In genomic region chr1:206886831-206887230, GRCh38 we compare ENCODE assay signal across 33 cellular contexts. TPM values are rescaled to one million over a fixed set of nuclear protein-coding genes. Genes with fewer than 3 reads are reported as not detected.
"Had no signal": no experiment of that assay in that cellular context is flagged by ENCODE, and none has a peak within 500 bp of the region (broad histone marks: within the 10 kb centered on the region; RNA-seq: fewer than 3 reads in every experiment).

No MANE protein-coding gene starts in this region.

- H3K4me3 ChIP-seq: esophagus muscularis mucosa, gastroesophageal sphincter had no signal

- ATAC-seq: activated CD4-positive, alpha-beta T cell treated with anti-CD3 and anti-CD28 coated beads for 36 hours; activated T-cell treated with anti-CD3 and anti-CD28 coated beads, Interleukin-2, amount 50 U/mL, for 4 hours; activated T-helper 17 cell treated with anti-CD3 and anti-CD28 coated beads, Interleukin-2, amount 50 U/mL, for 72 hours; effector memory CD8-positive, alpha-beta T cell; foreskin keratinocyte; gastroesophageal sphincter had no signal

- H3K27ac ChIP-seq: brain microvascular endothelial cell, esophagus muscularis mucosa, gastroesophageal sphincter had no signal

- H3K4me3 Mint-ChIP-seq: activated CD4-positive, alpha-beta memory T cell treated with anti-CD3 and anti-CD28 coated beads for 36 hours; activated CD4-positive, alpha-beta T cell treated with anti-CD3 and anti-CD28 coated beads for 36 hours; activated CD4-positive, alpha-beta T cell treated with anti-CD3 and anti-CD28 coated beads, Interleukin-2, amount 10 ng/mL, durations not matched to agents 24 days and 14 days; activated naive CD8-positive, alpha-beta T cell; activated T-cell treated with anti-CD3 and anti-CD28 coated beads, Interleukin-2, amount 50 U/mL, for 4 hours; activated T-helper 17 cell treated with anti-CD3 and anti-CD28 coated beads, Interleukin-2, amount 50 U/mL, for 72 hours; central memory CD8-positive, alpha-beta T cell; effector memory CD8-positive, alpha-beta T cell had no signal

- H3K36me3 ChIP-seq: brain microvascular endothelial cell, esophagus muscularis mucosa, gastroesophageal sphincter had no signal

- H3K4me1 ChIP-seq: esophagus muscularis mucosa, gastroesophageal sphincter had no signal

- H3K9me3 Mint-ChIP-seq: activated CD4-positive, alpha-beta memory T cell treated with anti-CD3 and anti-CD28 coated beads for 36 hours; activated CD4-positive, alpha-beta T cell treated with anti-CD3 and anti-CD28 coated beads, Interleukin-2, amount 10 ng/mL, durations not matched to agents 24 days and 14 days; activated T-cell treated with anti-CD3 and anti-CD28 coated beads, Interleukin-2, amount 50 U/mL, for 4 hours; activated T-helper 17 cell treated with anti-CD3 and anti-CD28 coated beads, Interleukin-2, amount 50 U/mL, for 72 hours; central memory CD8-positive, alpha-beta T cell; effector memory CD8-positive, alpha-beta T cell had no signal

- H3K9me3 ChIP-seq: esophagus muscularis mucosa, gastroesophageal sphincter had no signal

- H3K36me3 Mint-ChIP-seq: activated CD4-positive, alpha-beta memory T cell treated with anti-CD3 and anti-CD28 coated beads for 36 hours had no signal

- H3K27me3 Mint-ChIP-seq: activated naive CD8-positive, alpha-beta T cell had no signal

- H3K27ac Mint-ChIP-seq: activated CD4-positive, alpha-beta memory T cell treated with anti-CD3 and anti-CD28 coated beads for 36 hours; activated CD4-positive, alpha-beta T cell treated with anti-CD3 and anti-CD28 coated beads for 36 hours; activated CD4-positive, alpha-beta T cell treated with anti-CD3 and anti-CD28 coated beads, Interleukin-2, amount 10 ng/mL, durations not matched to agents 24 days and 14 days; activated naive CD8-positive, alpha-beta T cell; activated T-helper 17 cell treated with anti-CD3 and anti-CD28 coated beads, Interleukin-2, amount 50 U/mL, for 72 hours; effector memory CD8-positive, alpha-beta T cell had no signal

- H3K27me3 ChIP-seq: brain microvascular endothelial cell, foreskin keratinocyte had no signal

- DNase-seq: activated CD4-positive, alpha-beta memory T cell treated with anti-CD3 and anti-CD28 coated beads for 36 hours; activated CD4-positive, alpha-beta T cell treated with anti-CD3 and anti-CD28 coated beads for 36 hours; activated CD4-positive, alpha-beta T cell treated with anti-CD3 and anti-CD28 coated beads, Interleukin-2, amount 10 ng/mL, durations not matched to agents 24 days and 14 days; activated CD4-positive, CD25-positive, alpha-beta regulatory T cell; activated CD4-positive, CD25-positive, alpha-beta regulatory T cell treated with anti-CD3 and anti-CD28 coated beads, Interleukin-2, amount 50 U/mL, for 72 hours; activated CD8-positive, alpha-beta memory T cell treated with anti-CD3 and anti-CD28 coated beads for 24 hours; activated effector memory CD4-positive, alpha-beta T cell treated with Interleukin-2 at 50 U/mL for 16 hours; activated gamma-delta T cell treated with Interleukin-2 at 50 U/mL for 16 hours; activated naive CD4-positive, alpha-beta T cell treated with anti-CD3 and anti-CD28 coated beads, Interleukin-2, amount 50 U/mL, for 16 hours; activated naive CD4-positive, alpha-beta T cell treated with Interleukin-2 at 50 U/mL for 16 hours; activated T-cell treated with anti-CD3 and anti-CD28 coated beads, Interleukin-2, amount 50 U/mL, for 4 hours; amniotic stem cell; anterior cingulate cortex; brain microvascular endothelial cell; cortex of kidney; dermis blood vessel endothelial cell; effector CD4-positive, alpha-beta T cell; effector memory CD8-positive, alpha-beta T cell; erythroblast; foreskin keratinocyte; head of caudate nucleus; T-helper 2 cell had no signal

RNA-seq across cellular contexts. Expression of gene IL24, which starts 10.4 kb away (rescaled TPM):
- total RNA-seq: astrocyte, cardiac septum, cerebellum, dermis blood vessel endothelial cell, gastroesophageal sphincter, glomerular endothelial cell had no signal

RNA-seq across cellular contexts. Expression of gene IL20, which starts 21.4 kb away (rescaled TPM):
- total RNA-seq: activated CD4-positive, alpha-beta memory T cell treated with anti-CD3 and anti-CD28 coated beads for 36 hours; activated CD4-positive, alpha-beta T cell treated with anti-CD3 and anti-CD28 coated beads for 36 hours; activated CD4-positive, alpha-beta T cell treated with anti-CD3 and anti-CD28 coated beads, Interleukin-2, amount 10 ng/mL, durations not matched to agents 24 days and 14 days; activated T-cell treated with anti-CD3 and anti-CD28 coated beads, Interleukin-2, amount 50 U/mL, for 4 hours; activated T-helper 17 cell treated with anti-CD3 and anti-CD28 coated beads, Interleukin-2, amount 50 U/mL, for 72 hours; astrocyte; cardiac septum; cerebellum; dermis blood vessel endothelial cell; esophagus muscularis mucosa; gastroesophageal sphincter; glomerular endothelial cell; T-helper 1 cell treated with Interleukin-12 subunit alpha and Interleukin-12 subunit beta and Interleukin-4 antibody, amounts not matched to agents 30 ng/mL and 1 ng/mL, for 36 hours had no signal

RNA-seq across cellular contexts. Expression of gene FCMR, which starts 34.9 kb away (rescaled TPM):
- total RNA-seq: bronchial epithelial cell, cerebellum had no signal

RNA-seq across cellular contexts. Expression of gene PIGR, which starts 59.4 kb away (rescaled TPM):
- total RNA-seq: activated CD4-positive, alpha-beta T cell treated with anti-CD3 and anti-CD28 coated beads, Interleukin-2, amount 10 ng/mL, durations not matched to agents 24 days and 14 days; astrocyte; foreskin keratinocyte; glomerular endothelial cell had no signal
- polyA plus RNA-seq: foreskin keratinocyte had no signal
